In the genomic region with DNA sequence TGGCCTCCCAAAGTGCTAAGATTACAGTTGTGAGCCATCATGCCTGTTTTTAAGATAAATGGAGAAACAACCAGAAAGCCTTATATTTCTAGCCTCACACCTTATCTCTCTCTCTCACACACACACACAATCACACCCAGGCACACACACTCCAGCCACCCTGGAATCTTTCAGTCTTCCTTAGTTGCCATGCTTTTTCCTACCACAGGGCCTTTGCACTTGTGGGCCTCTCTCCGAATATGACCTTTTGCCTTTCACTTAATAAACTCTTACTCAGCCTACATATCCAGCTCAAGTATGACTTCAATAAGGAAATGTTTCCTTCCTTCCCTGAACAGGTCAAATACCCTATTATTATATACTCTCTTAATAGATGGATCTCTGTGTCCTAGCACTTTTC, we compare ENCODE assay signal across 32 cellular contexts.
"Had no signal": no experiment of that assay in that cellular context is flagged by ENCODE, and none has a peak within 500 bp of the region (broad histone marks: within the 10 kb centered on the region; RNA-seq: fewer than 3 reads in every experiment).

No MANE protein-coding gene starts in this region.

- ATAC-seq: activated CD4-positive, alpha-beta T cell treated with anti-CD3 and anti-CD28 coated beads for 36 hours; activated CD4-positive, CD25-positive, alpha-beta regulatory T cell treated with anti-CD3 and anti-CD28 coated beads, Interleukin-2, amount 50 U/mL, for 24 hours; activated CD8-positive, alpha-beta memory T cell treated with anti-CD3 and anti-CD28 coated beads, Interleukin-2, amount 10 ng/mL, durations not matched to agents 7 days and 5 days; activated CD8-positive, alpha-beta T cell treated with anti-CD3 and anti-CD28 coated beads, Interleukin-2, amount 10 ng/mL, durations not matched to agents 7 days and 5 days; body of pancreas; T-cell; WTC11 had no signal

- H3K4me3 ChIP-seq: adrenal gland, body of pancreas, breast epithelium had no signal

- H3K4me1 ChIP-seq: adrenal gland, breast epithelium had no signal

- FAIRE-seq: astrocyte had no signal

- H3K36me3 ChIP-seq: adrenal gland, brain microvascular endothelial cell, breast epithelium, WERI-Rb-1 had no signal

- H3K27ac ChIP-seq: adrenal gland, body of pancreas, brain microvascular endothelial cell, breast epithelium, WERI-Rb-1 had no signal

- H3K27me3 ChIP-seq: adrenal gland, body of pancreas, brain microvascular endothelial cell, breast epithelium had no signal

- H3K9me3 ChIP-seq: adrenal gland, body of pancreas, breast epithelium had no signal

- DNase-seq: activated CD4-positive, alpha-beta memory T cell treated with anti-CD3 and anti-CD28 coated beads, Interleukin-2, amount 10 ng/mL, durations not matched to agents 7 days and 5 days; activated CD4-positive, alpha-beta T cell treated with anti-CD3 and anti-CD28 coated beads for 1 hour; activated CD4-positive, alpha-beta T cell treated with anti-CD3 and anti-CD28 coated beads for 36 hours; activated CD4-positive, alpha-beta T cell treated with anti-CD3 and anti-CD28 coated beads for 48 hours; activated CD4-positive, alpha-beta T cell treated with anti-CD3 and anti-CD28 coated beads, Interleukin-2, amount 10 ng/mL, durations not matched to agents 7 days and 5 days; activated CD4-positive, alpha-beta T cell treated with anti-CD3 and anti-CD28 coated beads, Interleukin-2, amount 50 U/mL, for 48 hours; activated CD4-positive, CD25-positive, alpha-beta regulatory T cell; activated CD8-positive, alpha-beta memory T cell treated with anti-CD3 and anti-CD28 coated beads for 24 hours; activated CD8-positive, alpha-beta memory T cell treated with anti-CD3 and anti-CD28 coated beads, Interleukin-2, amount 10 ng/mL, durations not matched to agents 7 days and 5 days; activated CD8-positive, alpha-beta memory T cell treated with anti-CD3 and anti-CD28 coated beads, Interleukin-2, amount 50 U/mL, for 48 hours; activated CD8-positive, alpha-beta T cell treated with anti-CD3 and anti-CD28 coated beads, Interleukin-2, amount 10 ng/mL, durations not matched to agents 7 days and 5 days; activated effector memory CD4-positive, alpha-beta T cell treated with Interleukin-2 at 50 U/mL for 16 hours; activated gamma-delta T cell; activated naive CD4-positive, alpha-beta T cell treated with anti-CD3 and anti-CD28 coated beads, Interleukin-2, amount 10 ng/mL, durations not matched to agents 7 days and 5 days; activated naive CD4-positive, alpha-beta T cell treated with Interleukin-2 at 50 U/mL for 16 hours; activated naive CD8-positive, alpha-beta T cell treated with anti-CD3 and anti-CD28 coated beads for 36 hours; activated T-cell treated with anti-CD3 and anti-CD28 coated beads, Interleukin-2, amount 50 U/mL, for 24 hours; activated T-cell treated with anti-CD3 and anti-CD28 coated beads, Interleukin-2, amount 50 U/mL, for 48 hours; adrenal gland; amniotic stem cell; aorta; body of pancreas; brain microvascular endothelial cell; central memory CD4-positive, alpha-beta T cell; T-cell; T-helper 2 cell; T-helper 9 cell; WERI-Rb-1 had no signal
